ENCODE assay signal across 9 cellular contexts in genomic region chr3:140128217-140129137, GRCh38.
A peak's percentile ranks its signal among the peaks of the same experiment; 100 is the strongest.
DNase-seq lines count a peak whose midpoint lies in the region; ATAC-seq and TF ChIP-seq lines count a peak whose summit lies in the region.
"Had no signal": no experiment of that assay in that cellular context is flagged by ENCODE, and none has a peak within 500 bp of the region (broad histone marks: within the 10 kb centered on the region; RNA-seq: fewer than 3 reads in every experiment).

No MANE protein-coding gene starts in this region.

- H3K4ac ChIP-seq in mesendoderm (ENCODE audit: low read depth, low read length), result no peak overlapping the region

- intact Hi-C loops in mammary epithelial cell (cut with micrococcal nuclease), result loop anchor here (1.0 to 2.0 kb wide), 3 partner anchors 78 to 735 kb away; no protein-coding TSS in a partner anchor

- no peak overlapping the region for H2BK5ac ChIP-seq in mesendoderm (ENCODE audit: low read length)

- H3K9ac ChIP-seq in mammary epithelial cell (ENCODE audit: insufficient read depth, low read length), result no peak overlapping the region
- H3K9ac ChIP-seq in mesendoderm (ENCODE audit: low read length), result no peak overlapping the region

- H3K56ac ChIP-seq in mesendoderm (ENCODE audit: low read length), result peak overlapping the region; percentile 51

- no peaks in the 10 kb centered on the region for H3K79me1 ChIP-seq in mesendoderm (ENCODE audit: low read length)

- H3K4me1 ChIP-seq in mammary epithelial cell (ENCODE audit: insufficient read depth, low read length), result no peaks in the 10 kb centered on the region
- H3K4me1 ChIP-seq in mesendoderm (ENCODE audit: control insufficient read depth, low read depth, low read length), result no peaks in the 10 kb centered on the region
- peaks cover 0 to 3% (median 0%) of the 10 kb centered on the region in 4 donors for H3K4me1 ChIP-seq in tibial nerve

- H3K27ac ChIP-seq in mammary epithelial cell (ENCODE audit: insufficient read depth, low read depth, low read length) (no peak overlapping the region), mesendoderm (ENCODE audit: low read depth, low read length) (peak overlapping the region; percentile 38), tibial nerve (no peak overlapping the region)
- H3K27ac ChIP-seq: neutrophil had no signal

- WGBS in mammary epithelial cell (ENCODE audit: low coverage, missing lambda C conversion rate), result 66% methylated on average over 6 of the region's 6 CpGs
- WGBS in mesendoderm (ENCODE audit: extremely low coverage, insufficient coverage, low lambda C conversion rate), result no CpG with 5 or more reads among the region's 6 CpGs
- WGBS in tibial nerve, 2 donors, result 67 to 74% methylated on average over 6 of the region's 6 CpGs

- TF ChIP-seq CTCF in mammary epithelial cell (conservative IDR thresholded peaks at IDR 0.05 in 1 of 2, IDR thresholded peaks at IDR 0.05 in 1 of 2; ENCODE audit: extremely low read depth in 1 of 2, insufficient read depth in 1 of 2, low read depth in 1 of 2, low read length in 2 of 2), result peak; percentile 27 to 59
- no peak for TF ChIP-seq CTCF in tibial nerve (IDR thresholded peaks at IDR 0.05)

- H2AFZ ChIP-seq in mammary epithelial cell (ENCODE audit: low read depth, low read length), result no peak overlapping the region

- DNase-seq in GM03348 (ENCODE audit: low spot score) (peak; percentile 66), NCI-H1694 treated with DMSO at 0.1 percent for 48 hours (lab: John Stamatoyannopoulos, UW) (peak; percentile 93), mammary epithelial cell (peak; percentile 8), mesendoderm (peak; percentile 83), tibial nerve (ENCODE audit: low spot score in 2 of 2) (no peak)
- no peak for DNase-seq in activated CD4-positive, CD25-positive, alpha-beta regulatory T cell (lab: John Stamatoyannopoulos, UW)

- H2BK120ac ChIP-seq in mesendoderm (ENCODE audit: low read depth, low read length), result no peak overlapping the region

- no peak overlapping the region for H3K23ac ChIP-seq in mesendoderm (ENCODE audit: low read length)

- no peaks in the 10 kb centered on the region for H4K20me1 ChIP-seq in mammary epithelial cell (ENCODE audit: insufficient read depth, low read length)

- H3K36me3 ChIP-seq in mammary epithelial cell (ENCODE audit: insufficient read depth, low read length) (no peaks in the 10 kb centered on the region), mesendoderm (ENCODE audit: control insufficient read depth, insufficient read depth, low read length) (no peaks in the 10 kb centered on the region), tibial nerve (no peaks in the 10 kb centered on the region)
- H3K36me3 ChIP-seq: neutrophil had no signal

- H4K8ac ChIP-seq in mesendoderm (ENCODE audit: low read depth, low read length), result no peak overlapping the region

- H2AK5ac ChIP-seq in mesendoderm (ENCODE audit: low read length), result no peak overlapping the region

- dilution Hi-C loops in mammary epithelial cell (cut with HindIII; ENCODE audit: low sequenced_read_pairs), result no loop called here

- H3K27me3 ChIP-seq in mammary epithelial cell (ENCODE audit: insufficient read depth, low read length) (no peaks in the 10 kb centered on the region), mesendoderm (ENCODE audit: insufficient read depth, low read length, poor library complexity) (no peaks in the 10 kb centered on the region), tibial nerve (no peaks in the 10 kb centered on the region)
- H3K27me3 ChIP-seq: neutrophil had no signal

- H4K5ac ChIP-seq in mesendoderm (ENCODE audit: low read length), result no peak overlapping the region

- in situ Hi-C loops in mammary epithelial cell (cut with MboI; ENCODE audit: low sequenced_read_pairs in 2 of 2), result no loop called here

- H3K4me3 ChIP-seq in mammary epithelial cell (replicated peaks in 1 of 3; ENCODE audit: insufficient read depth in 1 of 3, low read depth in 2 of 3, low read length in 3 of 3) (no peak overlapping the region), mesendoderm (ENCODE audit: low read length) (no peak overlapping the region), tibial nerve (no peak overlapping the region)

- no peaks in the 10 kb centered on the region for H3K9me3 ChIP-seq in mammary epithelial cell (replicated peaks; ENCODE audit: insufficient read depth, low read length)
- no peaks in the 10 kb centered on the region for H3K9me3 ChIP-seq in tibial nerve
- H3K9me3 ChIP-seq: neutrophil had no signal

- no peak for TF ChIP-seq EP300 in tibial nerve (IDR thresholded peaks at IDR 0.05)

- no TSS peak for BruUV-seq in mammary epithelial cell (replicated peaks; lab: Mats Ljungman, UMichigan)

- H3K18ac ChIP-seq in mesendoderm (ENCODE audit: low read length), result no peak overlapping the region

- H2BK15ac ChIP-seq in mesendoderm (replicated peaks; ENCODE audit: low read depth), result no peak overlapping the region

- peak; percentile 57 for ATAC-seq in GM21737 (IDR thresholded peaks at IDR 0.05; ENCODE audit: unreplicated experiment)
- no peak for ATAC-seq in GM21528 (IDR thresholded peaks at IDR 0.05; ENCODE audit: low FRiP score, unreplicated experiment)

- no peak overlapping the region for H3K4me2 ChIP-seq in mammary epithelial cell (ENCODE audit: insufficient read depth, low read depth, low read length)
- no peak overlapping the region for H3K4me2 ChIP-seq in mesendoderm (ENCODE audit: low read length)

- no peak for TF ChIP-seq POLR2A in tibial nerve (IDR thresholded peaks at IDR 0.05)

- CTCF ChIA-PET in mammary epithelial cell (lab: Charles Lee; ENCODE audit: low non-redundant PET), result interaction anchor here (0.6 kb wide), 1 partner anchor 388 kb away, joined by 3 read pairs; no protein-coding TSS in a partner anchor

- H3K79me2 ChIP-seq in mammary epithelial cell (ENCODE audit: insufficient read depth, low read length), result no peaks in the 10 kb centered on the region
- no peaks in the 10 kb centered on the region for H3K79me2 ChIP-seq in mesendoderm (ENCODE audit: control insufficient read depth, insufficient read depth, low read length)

Comparison
In these comparisons a context has a peak if more than half of its experiments do, and no peak if none do; other contexts are left out.
1. DNase-seq: peak in GM03348 (single experiment), NCI-H1694 treated with DMSO at 0.1 percent for 48 hours (single experiment), mammary epithelial cell (single experiment) and mesendoderm (single experiment); none in tibial nerve (0 of 2) and activated CD4-positive, CD25-positive, alpha-beta regulatory T cell (0 of 4).
2. CTCF ChIP-seq: peak in mammary epithelial cell (2 of 2); none in tibial nerve (0 of 5).